In the genomic region with DNA sequence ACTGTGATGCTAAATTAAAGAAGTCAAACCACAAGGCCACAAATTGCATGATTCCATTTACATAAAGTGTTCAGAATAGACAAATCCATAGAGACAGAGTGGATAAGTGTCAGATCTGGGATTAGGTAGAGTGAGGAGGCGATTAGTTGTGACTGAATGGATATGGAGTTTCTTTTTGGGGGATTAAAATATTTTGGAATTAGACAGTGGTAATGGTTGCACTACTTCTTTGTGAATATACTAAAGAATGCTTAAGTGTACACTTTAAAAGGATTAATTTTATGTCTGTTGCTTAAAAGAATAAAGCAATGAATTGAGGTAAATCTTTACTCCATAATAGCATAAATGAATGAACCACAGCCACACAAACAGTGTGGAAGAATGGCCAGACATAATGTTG, we compare ENCODE assay signal across 8 cellular contexts.
"Had no signal": no experiment of that assay in that cellular context is flagged by ENCODE, and none has a peak within 500 bp of the region (broad histone marks: within the 10 kb centered on the region; RNA-seq: fewer than 3 reads in every experiment).

No MANE protein-coding gene starts in this region.

- DNase-seq: GM23248, GOT3, H7, HFFc6, IMR-90, KG1 had no signal

- H3K4me3 ChIP-seq: GM23248, HAP-1, K562 had no signal

- H3K4me3 Mint-ChIP-seq: HFFc6 had no signal

- H3K9me3 ChIP-seq: HAP-1 had no signal

- H3K27ac ChIP-seq: GM23248 had no signal

- H3K9me3 Mint-ChIP-seq: HFFc6 had no signal

- H3K27ac Mint-ChIP-seq: HFFc6 had no signal

- H3K36me3 ChIP-seq: HAP-1 had no signal
